In genomic region chr12:55049676-55050075, GRCh38 we compare ENCODE assay signal across 11 cellular contexts. TPM values are rescaled to one million over a fixed set of nuclear protein-coding genes. Genes with fewer than 3 reads are reported as not detected.
"Had no signal": no experiment of that assay in that cellular context is flagged by ENCODE, and none has a peak within 500 bp of the region (broad histone marks: within the 10 kb centered on the region; RNA-seq: fewer than 3 reads in every experiment).

No MANE protein-coding gene starts in this region.

- H2AFZ ChIP-seq: GM23248 had no signal

- H3K36me3 ChIP-seq: HAP-1 had no signal

- H3K4me3 ChIP-seq: GM23248, HAP-1 had no signal

- DNase-seq: GM23248, GOT3, H7, HFFc6 had no signal

- H3K9ac ChIP-seq: GM23248 had no signal

- H3K4me1 ChIP-seq: HAP-1 had no signal

- ATAC-seq: HCT116, HepG2 had no signal

- H3K9me3 ChIP-seq: HAP-1 had no signal

- H3K27ac ChIP-seq: GM23248, HL-60 had no signal

RNA-seq across cellular contexts. Expression of gene NEUROD4, which starts 29.9 kb away (rescaled TPM):
- total RNA-seq: GM23248, H4, H7, HepG2, HFFc6, HT1080 had no signal
- polyA plus RNA-seq: HepG2, IgD-negative memory B cell had no signal
